Comparison of ENCODE assay signal across 9 cellular contexts in the genomic region with DNA sequence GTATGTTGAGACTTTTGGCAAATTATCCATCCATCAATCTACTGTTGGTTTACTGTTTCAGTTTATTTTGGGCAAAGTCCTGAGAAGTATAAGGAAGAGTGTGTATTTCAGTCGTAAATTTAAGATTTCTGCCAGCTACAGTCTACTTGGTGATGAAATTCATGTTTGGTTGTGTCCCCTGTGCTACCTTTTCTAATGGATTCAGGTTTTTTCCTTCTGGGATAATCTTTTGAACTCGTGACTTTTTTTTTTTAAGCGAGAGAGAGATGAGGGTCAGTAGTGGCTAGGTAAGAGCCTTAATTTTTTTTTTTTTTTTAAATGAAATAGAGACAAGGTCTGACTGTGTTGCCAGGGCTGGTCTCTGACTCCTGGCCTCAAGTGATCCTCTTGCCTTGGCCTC. TPM values are rescaled to one million over a fixed set of nuclear protein-coding genes. Genes with fewer than 3 reads are reported as not detected.
A peak's percentile ranks its signal among the peaks of the same experiment; 100 is the strongest.
DNase-seq lines count a peak whose midpoint lies in the region; ATAC-seq, FAIRE-seq and TF ChIP-seq lines count a peak whose summit lies in the region.
"Had no signal": no experiment of that assay in that cellular context is flagged by ENCODE, and none has a peak within 500 bp of the region (broad histone marks: within the 10 kb centered on the region; RNA-seq: fewer than 3 reads in every experiment).

No MANE protein-coding gene starts in this region.

- no peak overlapping the region for H3K4ac ChIP-seq in H1 (replicated peaks; ENCODE audit: insufficient read length, low read depth, low read length)

- H3K4me1 Mint-ChIP-seq in CD4-positive, CD25-positive, alpha-beta regulatory T cell: peaks cover 24 to 62% (median 46%) of the 10 kb centered on the region in 4 donors
- H3K4me1 Mint-ChIP-seq in neural crest cell: peaks cover 20% of the 10 kb centered on the region

- no peaks in the 10 kb centered on the region for H3K9me3 ChIP-seq in CD4-positive, CD25-positive, alpha-beta regulatory T cell (ENCODE audit: control insufficient read depth in 2 of 2, low read length in 2 of 2)
- H3K9me3 ChIP-seq in NT2/D1 (ENCODE audit: insufficient read depth, low read length) (no peaks in the 10 kb centered on the region), H1 (ENCODE audit: insufficient read depth in 2 of 2, low read depth in 1 of 2, low read length in 1 of 2) (no peaks in the 10 kb centered on the region)

- peaks cover 33% of the 10 kb centered on the region for H3K4me1 ChIP-seq in CD4-positive, CD25-positive, alpha-beta regulatory T cell (ENCODE audit: control insufficient read depth, insufficient read depth, low read length, poor library complexity, severe bottlenecking)
- no peaks in the 10 kb centered on the region for H3K4me1 ChIP-seq in NT2/D1 (ENCODE audit: insufficient read depth, insufficient read length)
- H3K4me1 ChIP-seq in H1 (replicated peaks in 1 of 4; ENCODE audit: control insufficient read depth in 3 of 4, insufficient read depth in 4 of 4, low read length in 3 of 4): peaks cover 0 to 4% (median 3%) of the 10 kb centered on the region in 4 experiments; a peak in 3 of 7 replicates

- H4K5ac ChIP-seq in H1 (ENCODE audit: insufficient read length, low read depth, low read length): no peak overlapping the region

- CTCF ChIA-PET in H1 (lab: Charles Lee; ENCODE audit: partially characterized antibody): interaction anchor here (0.6 kb wide), 1 partner anchor 232 kb away, joined by 4 read pairs; no protein-coding TSS in a partner anchor

- peak overlapping the region; percentile 67 to 89 for H3K4me2 ChIP-seq in H1 (ENCODE audit: insufficient read depth in 1 of 2, low read depth in 2 of 2, low read length in 2 of 2)

- no peak for ATAC-seq in CD4-positive, CD25-positive, alpha-beta regulatory T cell (ENCODE audit: low read depth in 2 of 2)

- peak overlapping the region; percentile 86 for H3K27ac ChIP-seq in CD4-positive, CD25-positive, alpha-beta regulatory T cell (ENCODE audit: insufficient read depth, low read length, poor library complexity, severe bottlenecking)
- 0 out of 2 replicates have a peak overlapping the region, but pooled peaks have one; percentile 92 for H3K27ac ChIP-seq in H1 (ENCODE audit: low read depth, low read length)

- H2BK12ac ChIP-seq in H1 (ENCODE audit: low read depth, low read length): no peak overlapping the region

- H3K18ac ChIP-seq in H1 (ENCODE audit: extremely low read depth, low read length): no peak overlapping the region

- peak overlapping the region; percentile 89 to 96 (median 92) for H3K4me3 Mint-ChIP-seq in CD4-positive, CD25-positive, alpha-beta regulatory T cell
- peak overlapping the region; percentile 95 for H3K4me3 Mint-ChIP-seq in neural crest cell

- H3K9me3 Mint-ChIP-seq in CD4-positive, CD25-positive, alpha-beta regulatory T cell: no peaks in the 10 kb centered on the region
- no peaks in the 10 kb centered on the region for H3K9me3 Mint-ChIP-seq in neural crest cell

- FAIRE-seq in H1 (lab: Jason Lieb, UNC): no peak

- no peaks in the 10 kb centered on the region for H3K27me3 Mint-ChIP-seq in CD4-positive, CD25-positive, alpha-beta regulatory T cell
- H3K27me3 Mint-ChIP-seq in neural crest cell (ENCODE audit: low read depth): peaks cover 24% of the 10 kb centered on the region

- no peak for TF ChIP-seq RAD21 in H1 (IDR thresholded peaks at IDR 0.05 in 1 of 2, conservative IDR thresholded peaks at IDR 0.05 in 1 of 2; ENCODE audit: low read depth in 2 of 2, low read length in 2 of 2)

- H3K9ac ChIP-seq in NT2/D1 (ENCODE audit: insufficient read length, low read depth) (peak overlapping the region; percentile 97), H1 (replicated peaks in 1 of 4; ENCODE audit: extremely low read depth in 1 of 4, low read depth in 3 of 4, low read length in 3 of 4) (peak overlapping the region; percentile 79 to 94 (median 94); a peak in 6 of 7 replicates)

- no peak overlapping the region for H4K91ac ChIP-seq in H1 (replicated peaks; ENCODE audit: insufficient read length, low read length)

- no peak for DNase-seq in CD4-positive, CD25-positive, alpha-beta regulatory T cell
- DNase-seq in NT2/D1 (ENCODE audit: low read depth, low spot score) (no peak), H1 (ENCODE audit: low read depth in 1 of 2, low spot score in 2 of 2) (no peak), neural crest cell (ENCODE audit: low read depth, low spot score) (no peak), globus pallidus (ENCODE audit: low spot score) (no peak), D341Med (ENCODE audit: low spot score) (no peak), SIG-M5 (lab: John Stamatoyannopoulos, UW) (no peak)
- DNase-seq in NK-92 treated with Interleukin-12 subunit alpha and Interleukin-12 subunit beta, amount 100 ng/mL, for 24 hours (lab: John Stamatoyannopoulos, UW): no peak
- DNase-seq: NCI-H2029 had no signal

- H2AFZ ChIP-seq in H1 (ENCODE audit: low read length): 0 out of 2 replicates have a peak overlapping the region, but pooled peaks have one; percentile 66

- no peak overlapping the region for H2BK20ac ChIP-seq in H1 (ENCODE audit: low read length)

- H2BK120ac ChIP-seq in H1 (replicated peaks; ENCODE audit: low read depth, low read length): no peak overlapping the region

- TF ChIP-seq CTCF in H1 (IDR thresholded peaks at IDR 0.05; ENCODE audit: control extremely low read depth in 1 of 3, insufficient read depth in 1 of 3, low read depth in 1 of 3, low read length in 3 of 3) (no peak), neural crest cell (conservative IDR thresholded peaks at IDR 0.05) (no peak)

- no peak overlapping the region for H3K56ac ChIP-seq in H1 (replicated peaks; ENCODE audit: insufficient read length, low read depth, low read length)

- no peaks in the 10 kb centered on the region for H3K27me3 ChIP-seq in CD4-positive, CD25-positive, alpha-beta regulatory T cell (ENCODE audit: control insufficient read depth, insufficient read depth, low read length)
- H3K27me3 ChIP-seq in NT2/D1 (ENCODE audit: insufficient read depth, insufficient read length) (no peaks in the 10 kb centered on the region), H1 (replicated peaks in 1 of 4; ENCODE audit: control insufficient read depth in 3 of 4, extremely low read depth in 1 of 4, insufficient read depth in 3 of 4, low read length in 3 of 4) (no peaks in the 10 kb centered on the region)

- peak overlapping the region; percentile 89 for H3K4me3 ChIP-seq in CD4-positive, CD25-positive, alpha-beta regulatory T cell (ENCODE audit: low read depth, low read length)
- H3K4me3 ChIP-seq in NT2/D1 (ENCODE audit: insufficient read length, low read depth): peak overlapping the region; percentile 94
- H3K4me3 ChIP-seq in H1 (ENCODE audit: extremely low read depth in 1 of 4, insufficient read depth in 2 of 4, low read depth in 3 of 4, low read length in 4 of 4): peak overlapping the region; percentile 92 to 94 (median 94)

- peak overlapping the region; percentile 56 to 93 (median 84) for H3K27ac Mint-ChIP-seq in CD4-positive, CD25-positive, alpha-beta regulatory T cell
- peak overlapping the region; percentile 15 for H3K27ac Mint-ChIP-seq in neural crest cell (ENCODE audit: unreplicated experiment)

- no peak overlapping the region for H2BK15ac ChIP-seq in H1 (ENCODE audit: low read length)

- 0 out of 2 replicates have a peak overlapping the region, but pooled peaks have one; percentile 93 for H2BK5ac ChIP-seq in H1 (ENCODE audit: low read depth, low read length)

- no peaks in the 10 kb centered on the region for H3K36me3 Mint-ChIP-seq in CD4-positive, CD25-positive, alpha-beta regulatory T cell
- no peaks in the 10 kb centered on the region for H3K36me3 Mint-ChIP-seq in neural crest cell (ENCODE audit: low read depth)

- peaks cover 0 to 53% of the 10 kb centered on the region in 2 experiments; a peak in 2 of 4 replicates for H3K79me2 ChIP-seq in H1 (ENCODE audit: control insufficient read depth in 1 of 2, insufficient read depth in 2 of 2, low read length in 2 of 2)

- H3K14ac ChIP-seq in H1 (ENCODE audit: insufficient read length): no peak overlapping the region

- 38% methylated on average over 3 of the region's 3 CpGs; no CpG with 5 or more reads in 1 of the 2 experiments for WGBS in H1 (ENCODE audit: extremely low coverage in 1 of 2, insufficient coverage in 1 of 2, insufficient read length in 1 of 2, insufficient replicate concordance in 2 of 2, low coverage in 1 of 2, low lambda C conversion rate in 2 of 2, missing lambda C conversion rate in 1 of 2), 2 experiments

- no peaks in the 10 kb centered on the region for H3K36me3 ChIP-seq in CD4-positive, CD25-positive, alpha-beta regulatory T cell (ENCODE audit: control insufficient read depth, insufficient read depth, low read length)
- H3K36me3 ChIP-seq in NT2/D1 (ENCODE audit: insufficient read depth, insufficient read length, low read length) (no peaks in the 10 kb centered on the region), H1 (ENCODE audit: control insufficient read depth in 2 of 4, insufficient read depth in 4 of 4, low read length in 3 of 4) (no peaks in the 10 kb centered on the region)

- H3K23me2 ChIP-seq in H1 (ENCODE audit: low read depth, low read length): peaks cover 7% of the 10 kb centered on the region

- H3K23ac ChIP-seq in H1 (ENCODE audit: insufficient read length): no peak overlapping the region

- no peaks in the 10 kb centered on the region for H4K20me1 ChIP-seq in H1 (replicated peaks in 1 of 2; ENCODE audit: control insufficient read depth in 1 of 2, insufficient read depth in 2 of 2, low read length in 2 of 2)

- H2AK5ac ChIP-seq in H1 (ENCODE audit: low read depth, low read length): no peak overlapping the region

- POLR2A ChIA-PET in H1 (lab: Charles Lee; ENCODE audit: partially characterized antibody): interaction anchor here (1.6 to 1.7 kb wide), 2 partner anchors 8 to 55 kb away, joined by 3 to 5 read pairs; no protein-coding TSS in a partner anchor

- no peak overlapping the region for H4K8ac ChIP-seq in H1 (ENCODE audit: extremely low read depth, insufficient read depth, low read length)

- TF ChIP-seq POLR2A in H1 (IDR thresholded peaks at IDR 0.05; ENCODE audit: control extremely low read depth in 1 of 2, low read depth in 2 of 2, low read length in 2 of 2): no peak

- H3K79me1 ChIP-seq in H1 (ENCODE audit: low read depth, low read length): 0 out of 2 replicates have a peak, but pooled peaks cover 2% of the 10 kb centered on the region

- no peak for TF ChIP-seq EP300 in H1 (IDR thresholded peaks at IDR 0.05; ENCODE audit: borderline replicate concordance in 1 of 2, low read depth in 2 of 2, low read length in 2 of 2)

RNA-seq across cellular contexts. Expression of gene TMEM217, which starts 0.8 kb away (rescaled TPM):
- 1.4 TPM for total RNA-seq in CD4-positive, CD25-positive, alpha-beta regulatory T cell
- 1 to 10 TPM in 1 of 4 donors, under 1 TPM in 3; 0.38 to 1.2 (median 0.72) TPM for polyA plus RNA-seq in CD4-positive, CD25-positive, alpha-beta regulatory T cell
- total RNA-seq in H1 (2021; fragmentation: NEBNext Ultra II Directional; extraction: Animal tissue kit (Norgen Biotek cat#: 25700)): 0.29 and 0.60 TPM in 2 replicates
- 0.27 and 1.1 TPM in 2 replicates for polyA plus RNA-seq in H1 (2011; rRNA removed)
- polyA plus RNA-seq in H1 (2011; cell fraction: cytosol; rRNA removed): 0.59 TPM
- 0.37 TPM for polyA plus RNA-seq in H1 (2011; cell fraction: nucleus; rRNA removed)
- polyA plus RNA-seq in H1 (2012, experiment 1 of 2): 0.39 to 0.76 TPM (median 0.59 TPM) in 4 replicates
- polyA plus RNA-seq in H1 (2012, experiment 2 of 2): 0.37 TPM
- 1.6 TPM for polyA plus RNA-seq in H1 (2013, experiment 1 of 2)
- polyA plus RNA-seq in H1 (2013, experiment 2 of 2): 1.2 TPM
- 0.44 and 0.54 TPM in 2 replicates for polyA minus RNA-seq in H1 (2011; rRNA and poly(A)+ RNA removed)
- not detected for polyA minus RNA-seq in H1 (2011; cell fraction: cytosol; rRNA and poly(A)+ RNA removed)
- polyA minus RNA-seq in H1 (2011; cell fraction: nucleus; rRNA and poly(A)+ RNA removed): 0.80 TPM
- 0.82 and 0.86 TPM in 2 replicates for total RNA-seq in neural crest cell

RNA-seq across cellular contexts. Expression of gene TBC1D22B, which starts 1.1 kb away (rescaled TPM):
- 13.3 TPM for total RNA-seq in CD4-positive, CD25-positive, alpha-beta regulatory T cell
- 1 to 10 TPM; 8.2 to 9.6 (median 8.9) TPM for polyA plus RNA-seq in CD4-positive, CD25-positive, alpha-beta regulatory T cell
- 16.9 and 17.4 TPM in 2 replicates for total RNA-seq in H1 (2021; fragmentation: NEBNext Ultra II Directional; extraction: Animal tissue kit (Norgen Biotek cat#: 25700))
- polyA plus RNA-seq in H1 (2011; rRNA removed): 10.1 and 11.6 TPM in 2 replicates
- 11.1 TPM for polyA plus RNA-seq in H1 (2011; cell fraction: cytosol; rRNA removed)
- polyA plus RNA-seq in H1 (2011; cell fraction: nucleus; rRNA removed): 12.0 TPM
- 13.0 to 15.5 TPM (median 14.5 TPM) in 4 replicates for polyA plus RNA-seq in H1 (2012, experiment 1 of 2)
- polyA plus RNA-seq in H1 (2012, experiment 2 of 2): 14.1 TPM
- 11.6 TPM for polyA plus RNA-seq in H1 (2013, experiment 1 of 2)
- 11.5 TPM for polyA plus RNA-seq in H1 (2013, experiment 2 of 2)
- polyA minus RNA-seq in H1 (2011; rRNA and poly(A)+ RNA removed): 8.5 and 11.2 TPM in 2 replicates
- 6.6 TPM for polyA minus RNA-seq in H1 (2011; cell fraction: cytosol; rRNA and poly(A)+ RNA removed)
- 11.2 TPM for polyA minus RNA-seq in H1 (2011; cell fraction: nucleus; rRNA and poly(A)+ RNA removed)
- total RNA-seq in neural crest cell: 11.1 and 11.4 TPM in 2 replicates
